In genomic region chr2:207156451-207157161, GRCh38 we compare ENCODE assay signal across 9 cellular contexts. TPM values are rescaled to one million over a fixed set of nuclear protein-coding genes. Genes with fewer than 3 reads are reported as not detected.
DNase-seq lines count a peak whose midpoint lies in the region; ATAC-seq and TF ChIP-seq lines count a peak whose summit lies in the region.
"Had no signal": no experiment of that assay in that cellular context is flagged by ENCODE, and none has a peak within 500 bp of the region (broad histone marks: within the 10 kb centered on the region; RNA-seq: fewer than 3 reads in every experiment).

No MANE protein-coding gene starts in this region.

- peak overlapping the region; percentile 38 to 90 (median 86) for H3K27ac Mint-ChIP-seq in naive thymus-derived CD8-positive, alpha-beta T cell

- H3K4me2 ChIP-seq in hepatocyte: no peak overlapping the region

- H3K4me3 ChIP-seq in RWPE2 (ENCODE audit: severe bottlenecking): no peak overlapping the region
- H3K4me3 ChIP-seq in hepatocyte: no peak overlapping the region
- no peak overlapping the region for H3K4me3 ChIP-seq in aorta (ENCODE audit: low read length in 2 of 2)

- peaks cover 37% of the 10 kb centered on the region for H4K20me1 ChIP-seq in hepatocyte (ENCODE audit: insufficient read depth, poor library complexity, severe bottlenecking)

- H3K36me3 Mint-ChIP-seq in naive thymus-derived CD8-positive, alpha-beta T cell: peaks cover 0 to 5% (median 0%) of the 10 kb centered on the region in 3 donors

- peak overlapping the region; percentile 2 to 85 (median 74) for H3K4me3 Mint-ChIP-seq in naive thymus-derived CD8-positive, alpha-beta T cell

- H3K4me1 ChIP-seq in RWPE2 (ENCODE audit: insufficient read depth, poor library complexity, severe bottlenecking): peaks cover 86% of the 10 kb centered on the region
- H3K4me1 ChIP-seq in hepatocyte (ENCODE audit: insufficient read depth): no peaks in the 10 kb centered on the region
- H3K4me1 ChIP-seq in aorta (ENCODE audit: control insufficient read depth in 1 of 2, insufficient read depth in 2 of 2, low read length in 2 of 2): peaks cover 18 to 56% of the 10 kb centered on the region in 2 donors

- H3K36me3 ChIP-seq in RWPE2 (ENCODE audit: low read depth): peaks cover 95% of the 10 kb centered on the region
- H3K36me3 ChIP-seq in hepatocyte (replicated peaks; ENCODE audit: insufficient read depth, low read depth): no peaks in the 10 kb centered on the region
- no peaks in the 10 kb centered on the region for H3K36me3 ChIP-seq in aorta (ENCODE audit: control insufficient read depth in 1 of 2, insufficient read depth in 2 of 2, low read length in 1 of 2)

- DNase-seq in HCEC 1CT: peak; percentile 57
- no peak for DNase-seq in RWPE2 (ENCODE audit: low spot score)
- DNase-seq in naive thymus-derived CD8-positive, alpha-beta T cell: no peak
- DNase-seq in hepatocyte (ENCODE audit: low spot score): no peak
- no peak for DNase-seq in Ammon's horn (ENCODE audit: low spot score)
- no peak for DNase-seq in putamen (ENCODE audit: low spot score)
- no peak for DNase-seq in aorta
- DNase-seq: stimulated activated CD4-positive, alpha-beta T cell treated with anti-CD3 and anti-CD28 coated beads, Interleukin-4, amount 100 ng/mL, for 1 hour had no signal

- 85% methylated on average over 5 of the region's 5 CpGs for WGBS in hepatocyte (ENCODE audit: low lambda C conversion rate, missing lambda C conversion rate)
- 54 to 59% methylated on average over 5 of the region's 5 CpGs for WGBS in aorta, 2 donors

- no peaks in the 10 kb centered on the region for H3K9me2 ChIP-seq in hepatocyte (replicated peaks; ENCODE audit: insufficient read depth)

- H3K9me3 ChIP-seq in RWPE2 (ENCODE audit: severe bottlenecking): no peaks in the 10 kb centered on the region
- no peaks in the 10 kb centered on the region for H3K9me3 ChIP-seq in hepatocyte (ENCODE audit: low read depth)
- no peaks in the 10 kb centered on the region for H3K9me3 ChIP-seq in aorta (ENCODE audit: control insufficient read depth, low read length)

- peaks cover 0 to 1% (median 0%) of the 10 kb centered on the region in 9 donors for H3K9me3 Mint-ChIP-seq in naive thymus-derived CD8-positive, alpha-beta T cell

- peaks cover 44 to 100% (median 94%) of the 10 kb centered on the region in 4 donors for H3K4me1 Mint-ChIP-seq in naive thymus-derived CD8-positive, alpha-beta T cell

- H3K79me2 ChIP-seq in hepatocyte: peaks cover 94% of the 10 kb centered on the region

- no peaks in the 10 kb centered on the region for H3K27me3 Mint-ChIP-seq in naive thymus-derived CD8-positive, alpha-beta T cell

- H3K27me3 ChIP-seq in RWPE2 (ENCODE audit: insufficient read depth, poor library complexity, severe bottlenecking) (no peaks in the 10 kb centered on the region), hepatocyte (no peaks in the 10 kb centered on the region), aorta (ENCODE audit: control insufficient read depth in 1 of 2, insufficient read depth in 2 of 2, low read length in 1 of 2) (no peaks in the 10 kb centered on the region)

- H3K27ac ChIP-seq in RWPE2 (ENCODE audit: poor library complexity, severe bottlenecking) (peak overlapping the region; percentile 33), hepatocyte (no peak overlapping the region), aorta (ENCODE audit: low read depth in 1 of 2, low read length in 2 of 2) (no peak overlapping the region)

- ATAC-seq in GM18520 (IDR thresholded peaks at IDR 0.05; ENCODE audit: unreplicated experiment) (peak; percentile 70), RWPE2 (ENCODE audit: low read depth) (peak; percentile 13; the same call in 2 of the 3 replicates), aorta (ENCODE audit: low FRiP score) (no peak)
- peak; percentile 13 to 19 for ATAC-seq in naive thymus-derived CD8-positive, alpha-beta T cell

- intact Hi-C loops in aorta (cut with DNase I): no loop called here

- H2AFZ ChIP-seq in hepatocyte: no peak overlapping the region

- TF ChIP-seq CTCF in RWPE2 (IDR thresholded peaks at IDR 0.05; ENCODE audit: poor library complexity, severe bottlenecking): no peak
- TF ChIP-seq CTCF in hepatocyte (IDR thresholded peaks at IDR 0.05; ENCODE audit: poor library complexity): no peak

- POLR2A ChIA-PET in naive thymus-derived CD8-positive, alpha-beta T cell (lab: Charles Lee): interaction anchor here (0.7 to 5.2 kb wide), 9 partner anchors 9 to 469 kb away, joined by 3 to 72 read pairs (median 4); partner anchors contain the start of genes FASTKD2, KLF7, MDH1B and METTL21A

RNA-seq across cellular contexts. Expression of gene KLF7, which starts 9.1 kb away (rescaled TPM):
- total RNA-seq in naive thymus-derived CD8-positive, alpha-beta T cell: 10 to 100 TPM; 79.5 to 89.2 TPM
- polyA plus RNA-seq in naive thymus-derived CD8-positive, alpha-beta T cell: 10 to 100 TPM; 15.2 to 29.6 (median 16.3) TPM
- total RNA-seq in hepatocyte: 6.3 and 18.6 TPM in 2 replicates
- polyA plus RNA-seq in hepatocyte: 7.9 and 8.4 TPM in 2 replicates
- total RNA-seq in aorta: 10 to 100 TPM; 74.5 to 90.9 TPM
- polyA plus RNA-seq in aorta: 1 to 10 TPM; 5.8 to 6.3 TPM
